ENCODE assay signal across 1 cellular context in the genomic region with DNA sequence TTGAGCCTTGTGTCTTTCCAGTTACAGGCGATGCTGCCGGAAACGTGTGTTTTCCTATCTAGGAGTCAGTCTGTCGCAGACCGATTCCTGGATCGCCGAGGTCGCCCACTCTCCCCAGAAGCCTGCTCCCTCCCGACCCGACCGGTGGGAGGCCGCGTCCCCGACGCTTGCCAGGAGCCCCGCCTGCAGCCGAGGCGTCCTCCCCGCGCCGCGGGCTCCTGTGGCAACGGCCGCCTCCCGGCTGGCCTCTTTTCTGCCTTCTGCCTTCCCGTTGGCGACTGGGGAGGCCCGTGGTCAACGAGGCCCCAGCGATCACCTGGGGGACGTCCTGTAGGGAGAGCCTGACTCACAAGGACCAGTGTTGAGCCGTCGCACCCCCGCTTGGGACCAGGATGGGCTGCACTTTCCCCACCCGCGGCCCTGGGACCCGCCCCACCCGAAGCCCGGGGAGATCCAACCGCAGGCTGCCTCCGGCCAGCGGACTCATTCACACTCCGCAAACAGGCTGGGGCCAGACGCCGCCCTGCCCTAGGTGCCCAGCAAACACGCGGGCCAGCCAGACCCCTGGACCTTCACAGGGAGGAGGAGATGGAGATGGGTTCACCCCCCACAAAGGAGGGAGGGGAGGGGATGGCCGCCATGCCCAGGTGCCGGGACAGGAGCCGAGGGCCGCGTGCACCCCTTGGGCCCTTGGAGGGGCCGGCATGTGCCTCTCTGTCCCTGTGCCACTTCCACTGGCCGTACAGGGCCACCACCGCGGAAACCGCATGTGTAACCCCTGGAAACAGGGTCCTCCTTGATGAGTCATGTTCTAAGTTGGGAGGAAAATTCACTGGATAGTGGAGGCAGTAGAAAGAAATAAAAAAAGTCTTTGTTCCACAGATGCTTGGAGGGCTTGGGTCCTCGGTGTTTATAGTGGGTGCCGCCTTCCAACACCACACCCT.
TF ChIP-seq lines count a peak whose summit lies in the region.

No MANE protein-coding gene starts in this region.

TF ChIP-seq in K562, 482 proteins besides CTCF, POLR2A, EP300 and RAD21 (continued from another document and continues in another):
- TF ChIP-seq, protein P1, sequence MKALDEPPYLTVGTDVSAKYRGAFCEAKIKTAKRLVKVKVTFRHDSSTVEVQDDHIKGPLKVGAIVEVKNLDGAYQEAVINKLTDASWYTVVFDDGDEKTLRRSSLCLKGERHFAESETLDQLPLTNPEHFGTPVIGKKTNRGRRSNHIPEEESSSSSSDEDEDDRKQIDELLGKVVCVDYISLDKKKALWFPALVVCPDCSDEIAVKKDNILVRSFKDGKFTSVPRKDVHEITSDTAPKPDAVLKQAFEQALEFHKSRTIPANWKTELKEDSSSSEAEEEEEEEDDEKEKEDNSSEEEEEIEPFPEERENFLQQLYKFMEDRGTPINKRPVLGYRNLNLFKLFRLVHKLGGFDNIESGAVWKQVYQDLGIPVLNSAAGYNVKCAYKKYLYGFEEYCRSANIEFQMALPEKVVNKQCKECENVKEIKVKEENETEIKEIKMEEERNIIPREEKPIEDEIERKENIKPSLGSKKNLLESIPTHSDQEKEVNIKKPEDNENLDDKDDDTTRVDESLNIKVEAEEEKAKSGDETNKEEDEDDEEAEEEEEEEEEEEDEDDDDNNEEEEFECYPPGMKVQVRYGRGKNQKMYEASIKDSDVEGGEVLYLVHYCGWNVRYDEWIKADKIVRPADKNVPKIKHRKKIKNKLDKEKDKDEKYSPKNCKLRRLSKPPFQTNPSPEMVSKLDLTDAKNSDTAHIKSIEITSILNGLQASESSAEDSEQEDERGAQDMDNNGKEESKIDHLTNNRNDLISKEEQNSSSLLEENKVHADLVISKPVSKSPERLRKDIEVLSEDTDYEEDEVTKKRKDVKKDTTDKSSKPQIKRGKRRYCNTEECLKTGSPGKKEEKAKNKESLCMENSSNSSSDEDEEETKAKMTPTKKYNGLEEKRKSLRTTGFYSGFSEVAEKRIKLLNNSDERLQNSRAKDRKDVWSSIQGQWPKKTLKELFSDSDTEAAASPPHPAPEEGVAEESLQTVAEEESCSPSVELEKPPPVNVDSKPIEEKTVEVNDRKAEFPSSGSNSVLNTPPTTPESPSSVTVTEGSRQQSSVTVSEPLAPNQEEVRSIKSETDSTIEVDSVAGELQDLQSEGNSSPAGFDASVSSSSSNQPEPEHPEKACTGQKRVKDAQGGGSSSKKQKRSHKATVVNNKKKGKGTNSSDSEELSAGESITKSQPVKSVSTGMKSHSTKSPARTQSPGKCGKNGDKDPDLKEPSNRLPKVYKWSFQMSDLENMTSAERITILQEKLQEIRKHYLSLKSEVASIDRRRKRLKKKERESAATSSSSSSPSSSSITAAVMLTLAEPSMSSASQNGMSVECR (CRISPR knock-in tag; IDR thresholded peaks at IDR 0.05) = peak; percentile 32
- no peak for TF ChIP-seq GTF2F1 (IDR thresholded peaks at IDR 0.05; ENCODE audit: low read depth, low read length)
- TF ChIP-seq, protein P2, sequence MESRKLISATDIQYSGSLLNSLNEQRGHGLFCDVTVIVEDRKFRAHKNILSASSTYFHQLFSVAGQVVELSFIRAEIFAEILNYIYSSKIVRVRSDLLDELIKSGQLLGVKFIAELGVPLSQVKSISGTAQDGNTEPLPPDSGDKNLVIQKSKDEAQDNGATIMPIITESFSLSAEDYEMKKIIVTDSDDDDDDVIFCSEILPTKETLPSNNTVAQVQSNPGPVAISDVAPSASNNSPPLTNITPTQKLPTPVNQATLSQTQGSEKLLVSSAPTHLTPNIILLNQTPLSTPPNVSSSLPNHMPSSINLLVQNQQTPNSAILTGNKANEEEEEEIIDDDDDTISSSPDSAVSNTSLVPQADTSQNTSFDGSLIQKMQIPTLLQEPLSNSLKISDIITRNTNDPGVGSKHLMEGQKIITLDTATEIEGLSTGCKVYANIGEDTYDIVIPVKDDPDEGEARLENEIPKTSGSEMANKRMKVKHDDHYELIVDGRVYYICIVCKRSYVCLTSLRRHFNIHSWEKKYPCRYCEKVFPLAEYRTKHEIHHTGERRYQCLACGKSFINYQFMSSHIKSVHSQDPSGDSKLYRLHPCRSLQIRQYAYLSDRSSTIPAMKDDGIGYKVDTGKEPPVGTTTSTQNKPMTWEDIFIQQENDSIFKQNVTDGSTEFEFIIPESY (CRISPR knock-in tag; IDR thresholded peaks at IDR 0.05) = no peak
- no peak for TF ChIP-seq ZNF224 (CRISPR knock-in tag; IDR thresholded peaks at IDR 0.05)
- TF ChIP-seq RFX1 (IDR thresholded peaks at IDR 0.05) = peak; percentile 76; the same call in 1 of the 2 replicates
- peak; percentile 92 for TF ChIP-seq ZBTB17 (CRISPR knock-in tag; IDR thresholded peaks at IDR 0.05)
- no peak for TF ChIP-seq KAT8 (IDR thresholded peaks at IDR 0.05; ENCODE audit: low read depth)
- TF ChIP-seq FOXM1 (IDR thresholded peaks at IDR 0.05; ENCODE audit: low read depth) = no peak
- TF ChIP-seq FOXM1 (CRISPR knock-in tag; IDR thresholded peaks at IDR 0.05; ENCODE audit: low read depth) = no peak
- TF ChIP-seq, protein P3, sequence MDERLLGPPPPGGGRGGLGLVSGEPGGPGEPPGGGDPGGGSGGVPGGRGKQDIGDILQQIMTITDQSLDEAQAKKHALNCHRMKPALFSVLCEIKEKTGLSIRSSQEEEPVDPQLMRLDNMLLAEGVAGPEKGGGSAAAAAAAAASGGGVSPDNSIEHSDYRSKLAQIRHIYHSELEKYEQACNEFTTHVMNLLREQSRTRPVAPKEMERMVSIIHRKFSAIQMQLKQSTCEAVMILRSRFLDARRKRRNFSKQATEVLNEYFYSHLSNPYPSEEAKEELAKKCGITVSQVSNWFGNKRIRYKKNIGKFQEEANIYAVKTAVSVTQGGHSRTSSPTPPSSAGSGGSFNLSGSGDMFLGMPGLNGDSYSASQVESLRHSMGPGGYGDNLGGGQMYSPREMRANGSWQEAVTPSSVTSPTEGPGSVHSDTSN (CRISPR knock-in tag; IDR thresholded peaks at IDR 0.05; ENCODE audit: low read depth) = 0 out of 2 replicates have a peak, but pooled peaks have one; percentile 16
- TF ChIP-seq, protein P3 (tag; conservative IDR thresholded peaks at IDR 0.05; ENCODE audit: low read depth) = no peak
- no peak for TF ChIP-seq NEUROD1 (IDR thresholded peaks at IDR 0.05; ENCODE audit: borderline replicate concordance, low read depth, low read length, partially characterized antibody)
- peak; percentile 36; the same call in 1 of the 2 replicates for TF ChIP-seq ZNF12 (CRISPR knock-in tag; IDR thresholded peaks at IDR 0.05)
- TF ChIP-seq HLTF (IDR thresholded peaks at IDR 0.05) = no peak
- no peak for TF ChIP-seq FIP1L1 (IDR thresholded peaks at IDR 0.05; ENCODE audit: low read depth, low read length, poor library complexity, severe bottlenecking)
- TF ChIP-seq ESRRB (CRISPR knock-in tag; IDR thresholded peaks at IDR 0.05; ENCODE audit: borderline replicate concordance) = no peak
- TF ChIP-seq, protein P4, sequence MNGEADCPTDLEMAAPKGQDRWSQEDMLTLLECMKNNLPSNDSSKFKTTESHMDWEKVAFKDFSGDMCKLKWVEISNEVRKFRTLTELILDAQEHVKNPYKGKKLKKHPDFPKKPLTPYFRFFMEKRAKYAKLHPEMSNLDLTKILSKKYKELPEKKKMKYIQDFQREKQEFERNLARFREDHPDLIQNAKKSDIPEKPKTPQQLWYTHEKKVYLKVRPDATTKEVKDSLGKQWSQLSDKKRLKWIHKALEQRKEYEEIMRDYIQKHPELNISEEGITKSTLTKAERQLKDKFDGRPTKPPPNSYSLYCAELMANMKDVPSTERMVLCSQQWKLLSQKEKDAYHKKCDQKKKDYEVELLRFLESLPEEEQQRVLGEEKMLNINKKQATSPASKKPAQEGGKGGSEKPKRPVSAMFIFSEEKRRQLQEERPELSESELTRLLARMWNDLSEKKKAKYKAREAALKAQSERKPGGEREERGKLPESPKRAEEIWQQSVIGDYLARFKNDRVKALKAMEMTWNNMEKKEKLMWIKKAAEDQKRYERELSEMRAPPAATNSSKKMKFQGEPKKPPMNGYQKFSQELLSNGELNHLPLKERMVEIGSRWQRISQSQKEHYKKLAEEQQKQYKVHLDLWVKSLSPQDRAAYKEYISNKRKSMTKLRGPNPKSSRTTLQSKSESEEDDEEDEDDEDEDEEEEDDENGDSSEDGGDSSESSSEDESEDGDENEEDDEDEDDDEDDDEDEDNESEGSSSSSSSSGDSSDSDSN (IDR thresholded peaks at IDR 0.05; ENCODE audit: borderline replicate concordance in 1 of 2, low read depth in 2 of 2, low read length in 2 of 2) = no peak
- no peak for TF ChIP-seq ZNF174 (CRISPR knock-in tag; IDR thresholded peaks at IDR 0.05)
- no peak for TF ChIP-seq ZNF384 (IDR thresholded peaks at IDR 0.05; ENCODE audit: low read depth, low read length)
- TF ChIP-seq ZNF57 (CRISPR knock-in tag; IDR thresholded peaks at IDR 0.05) = no peak
- no peak for TF ChIP-seq PURB (CRISPR knock-in tag; IDR thresholded peaks at IDR 0.05; ENCODE audit: low read depth)
- TF ChIP-seq, protein P5, sequence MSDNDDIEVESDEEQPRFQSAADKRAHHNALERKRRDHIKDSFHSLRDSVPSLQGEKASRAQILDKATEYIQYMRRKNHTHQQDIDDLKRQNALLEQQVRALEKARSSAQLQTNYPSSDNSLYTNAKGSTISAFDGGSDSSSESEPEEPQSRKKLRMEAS (CRISPR knock-in tag; IDR thresholded peaks at IDR 0.05) = peak; percentile 59
- TF ChIP-seq, protein P6, sequence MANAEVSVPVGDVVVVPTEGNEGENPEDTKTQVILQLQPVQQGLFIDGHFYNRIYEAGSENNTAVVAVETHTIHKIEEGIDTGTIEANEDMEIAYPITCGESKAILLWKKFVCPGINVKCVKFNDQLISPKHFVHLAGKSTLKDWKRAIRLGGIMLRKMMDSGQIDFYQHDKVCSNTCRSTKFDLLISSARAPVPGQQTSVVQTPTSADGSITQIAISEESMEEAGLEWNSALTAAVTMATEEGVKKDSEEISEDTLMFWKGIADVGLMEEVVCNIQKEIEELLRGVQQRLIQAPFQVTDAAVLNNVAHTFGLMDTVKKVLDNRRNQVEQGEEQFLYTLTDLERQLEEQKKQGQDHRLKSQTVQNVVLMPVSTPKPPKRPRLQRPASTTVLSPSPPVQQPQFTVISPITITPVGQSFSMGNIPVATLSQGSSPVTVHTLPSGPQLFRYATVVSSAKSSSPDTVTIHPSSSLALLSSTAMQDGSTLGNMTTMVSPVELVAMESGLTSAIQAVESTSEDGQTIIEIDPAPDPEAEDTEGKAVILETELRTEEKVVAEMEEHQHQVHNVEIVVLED (CRISPR knock-in tag; IDR thresholded peaks at IDR 0.05) = no peak
- no peak for TF ChIP-seq HNRNPLL (IDR thresholded peaks at IDR 0.05; ENCODE audit: low read depth, low read length, poor library complexity, severe bottlenecking)
- TF ChIP-seq SREBF1 (IDR thresholded peaks at IDR 0.05; ENCODE audit: borderline replicate concordance, low read depth, low read length) = no peak
- 0 out of 2 replicates have a peak, but pooled peaks have one; percentile 56 for TF ChIP-seq NR1H2 (CRISPR knock-in tag; IDR thresholded peaks at IDR 0.05)
- no peak for TF ChIP-seq FOS (IDR thresholded peaks at IDR 0.05; ENCODE audit: extremely low read depth, insufficient read length)
- no peak for TF ChIP-seq ILF3 (IDR thresholded peaks at IDR 0.05; ENCODE audit: borderline replicate concordance)
- TF ChIP-seq, protein P7, sequence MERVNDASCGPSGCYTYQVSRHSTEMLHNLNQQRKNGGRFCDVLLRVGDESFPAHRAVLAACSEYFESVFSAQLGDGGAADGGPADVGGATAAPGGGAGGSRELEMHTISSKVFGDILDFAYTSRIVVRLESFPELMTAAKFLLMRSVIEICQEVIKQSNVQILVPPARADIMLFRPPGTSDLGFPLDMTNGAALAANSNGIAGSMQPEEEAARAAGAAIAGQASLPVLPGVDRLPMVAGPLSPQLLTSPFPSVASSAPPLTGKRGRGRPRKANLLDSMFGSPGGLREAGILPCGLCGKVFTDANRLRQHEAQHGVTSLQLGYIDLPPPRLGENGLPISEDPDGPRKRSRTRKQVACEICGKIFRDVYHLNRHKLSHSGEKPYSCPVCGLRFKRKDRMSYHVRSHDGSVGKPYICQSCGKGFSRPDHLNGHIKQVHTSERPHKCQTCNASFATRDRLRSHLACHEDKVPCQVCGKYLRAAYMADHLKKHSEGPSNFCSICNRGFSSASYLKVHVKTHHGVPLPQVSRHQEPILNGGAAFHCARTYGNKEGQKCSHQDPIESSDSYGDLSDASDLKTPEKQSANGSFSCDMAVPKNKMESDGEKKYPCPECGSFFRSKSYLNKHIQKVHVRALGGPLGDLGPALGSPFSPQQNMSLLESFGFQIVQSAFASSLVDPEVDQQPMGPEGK (CRISPR knock-in tag; IDR thresholded peaks at IDR 0.05; ENCODE audit: borderline replicate concordance) = no peak
- TF ChIP-seq HNRNPL (IDR thresholded peaks at IDR 0.05; ENCODE audit: low read depth, low read length) = no peak
- TF ChIP-seq, protein P8, sequence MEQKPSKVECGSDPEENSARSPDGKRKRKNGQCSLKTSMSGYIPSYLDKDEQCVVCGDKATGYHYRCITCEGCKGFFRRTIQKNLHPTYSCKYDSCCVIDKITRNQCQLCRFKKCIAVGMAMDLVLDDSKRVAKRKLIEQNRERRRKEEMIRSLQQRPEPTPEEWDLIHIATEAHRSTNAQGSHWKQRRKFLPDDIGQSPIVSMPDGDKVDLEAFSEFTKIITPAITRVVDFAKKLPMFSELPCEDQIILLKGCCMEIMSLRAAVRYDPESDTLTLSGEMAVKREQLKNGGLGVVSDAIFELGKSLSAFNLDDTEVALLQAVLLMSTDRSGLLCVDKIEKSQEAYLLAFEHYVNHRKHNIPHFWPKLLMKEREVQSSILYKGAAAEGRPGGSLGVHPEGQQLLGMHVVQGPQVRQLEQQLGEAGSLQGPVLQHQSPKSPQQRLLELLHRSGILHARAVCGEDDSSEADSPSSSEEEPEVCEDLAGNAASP (IDR thresholded peaks at IDR 0.05) = no peak
- TF ChIP-seq EGR1 (conservative IDR thresholded peaks at IDR 0.05) = peak; percentile 4; the same call in 1 of the 2 replicates
- no peak for TF ChIP-seq SLC30A9 (CRISPR knock-in tag; IDR thresholded peaks at IDR 0.05)
- 0 out of 4 replicates have a peak, but pooled peaks of 1 of the 2 experiments have one; percentile 25 for TF ChIP-seq NRF1 (conservative IDR thresholded peaks at IDR 0.05 in 1 of 2, IDR thresholded peaks at IDR 0.05 in 1 of 2)
